Comparison of ENCODE assay signal across 21 cellular contexts in the genomic region with DNA sequence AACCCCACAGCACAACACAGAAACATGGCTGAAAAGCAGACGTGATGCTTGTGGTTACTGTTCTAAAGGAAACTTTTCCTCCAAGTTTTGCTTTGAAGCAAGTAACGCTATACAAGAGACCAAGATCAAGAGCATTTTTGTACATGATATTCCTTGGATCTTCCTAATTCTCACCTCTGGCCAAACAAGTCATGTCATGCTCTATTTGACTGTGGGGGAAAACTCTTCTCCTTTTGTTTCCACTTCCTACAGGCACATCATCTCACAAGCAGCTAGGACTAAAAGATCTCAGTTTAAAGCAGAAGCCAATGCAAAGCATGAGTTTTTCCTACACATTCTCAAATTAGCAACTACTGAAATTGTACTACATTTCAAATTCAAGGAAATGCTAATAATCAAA. TPM values are rescaled to one million over a fixed set of nuclear protein-coding genes. Genes with fewer than 3 reads are reported as not detected.
DNase-seq lines count a peak whose midpoint lies in the region; ATAC-seq, FAIRE-seq and TF ChIP-seq lines count a peak whose summit lies in the region.
"Had no signal": no experiment of that assay in that cellular context is flagged by ENCODE, and none has a peak within 500 bp of the region (broad histone marks: within the 10 kb centered on the region; RNA-seq: fewer than 3 reads in every experiment).

No MANE protein-coding gene starts in this region.

- no peak overlapping the region for H3K4me2 ChIP-seq in MM.1S (ENCODE audit: low read depth, low read length)

- WGBS in mesodermal cell (ENCODE audit: insufficient coverage in 2 of 2), 2 experiments, result 93 to 100% methylated on average over 2 of the region's 2 CpGs

- H3K36me3 ChIP-seq in RWPE2 (ENCODE audit: low read depth) (peaks cover 26% of the 10 kb centered on the region), bronchial epithelial cell (ENCODE audit: control insufficient read depth, insufficient read depth, low read length) (no peaks in the 10 kb centered on the region), mesodermal cell (ENCODE audit: control insufficient read depth, insufficient read depth, low read length) (peaks cover 16% of the 10 kb centered on the region), thoracic aorta (no peaks in the 10 kb centered on the region), MM.1S (replicated peaks; ENCODE audit: insufficient read depth, low read length) (no peaks in the 10 kb centered on the region)

- no peak for ATAC-seq in RWPE2 (ENCODE audit: low read depth)
- no peak for ATAC-seq in thoracic aorta (ENCODE audit: insufficient number of reproducible peaks, low FRiP score, low read depth)
- no peak for ATAC-seq in activated CD8-positive, alpha-beta T cell treated with anti-CD3 and anti-CD28 coated beads, Interleukin-2, amount 10 ng/mL, durations not matched to agents 7 days and 5 days
- ATAC-seq: PC-3 had no signal

- H3K9ac ChIP-seq in MM.1S (ENCODE audit: low read length), result no peak overlapping the region

- no peak overlapping the region for H2AFZ ChIP-seq in MM.1S (ENCODE audit: low read length)

- CTCF ChIA-PET in activated CD8-positive, alpha-beta T cell treated with anti-CD3 and anti-CD28 coated beads, Interleukin-2, amount 10 ng/mL, durations not matched to agents 7 days and 5 days (lab: Charles Lee), result interaction anchor here (3.4 to 10.8 kb wide), 2 partner anchors 148 to 183 kb away, joined by 33 to 134 read pairs; no protein-coding TSS in a partner anchor

- H3K4me1 Mint-ChIP-seq in activated CD8-positive, alpha-beta T cell treated with anti-CD3 and anti-CD28 coated beads, Interleukin-2, amount 10 ng/mL, durations not matched to agents 7 days and 5 days (ENCODE audit: low read depth), result peaks cover 29% of the 10 kb centered on the region

- H3K36me3 Mint-ChIP-seq in activated CD8-positive, alpha-beta T cell treated with anti-CD3 and anti-CD28 coated beads, Interleukin-2, amount 10 ng/mL, durations not matched to agents 7 days and 5 days (ENCODE audit: low read depth), result peaks cover 31% of the 10 kb centered on the region

- no peak for FAIRE-seq in bronchial epithelial cell (lab: Jason Lieb, UNC)

- no peaks in the 10 kb centered on the region for H3K9me3 Mint-ChIP-seq in activated CD8-positive, alpha-beta T cell treated with anti-CD3 and anti-CD28 coated beads, Interleukin-2, amount 10 ng/mL, durations not matched to agents 7 days and 5 days (ENCODE audit: insufficient read depth)
- H3K9me3 Mint-ChIP-seq: CD4-positive, CD25-positive, alpha-beta regulatory T cell; HFFc6 had no signal

- POLR2A ChIA-PET in activated CD8-positive, alpha-beta T cell treated with anti-CD3 and anti-CD28 coated beads, Interleukin-2, amount 10 ng/mL, durations not matched to agents 7 days and 5 days (lab: Charles Lee), result interaction anchor here (1.1 kb wide), 1 partner anchor 149 kb away, joined by 4 read pairs; no protein-coding TSS in a partner anchor

- DNase-seq in RWPE2 (ENCODE audit: low spot score) (no peak), bronchial epithelial cell (ENCODE audit: low read depth) (peak; percentile 65), thoracic aorta (ENCODE audit: low spot score) (no peak), MM.1S (no peak), NCI-H2196 treated with DMSO at 0.1 percent for 48 hours (lab: John Stamatoyannopoulos, UW; ENCODE audit: unreplicated experiment) (no peak)
- DNase-seq in activated CD8-positive, alpha-beta T cell treated with anti-CD3 and anti-CD28 coated beads, Interleukin-2, amount 10 ng/mL, durations not matched to agents 7 days and 5 days, result no peak
- DNase-seq: Caco-2; CD4-positive, CD25-positive, alpha-beta regulatory T cell; GDM1; H7; HFFc6; Kasumi-1; NCI-H1105; NCI-H2081; NCI-H510A; NCI-H82; PC-3 had no signal

- H3K27ac ChIP-seq in RWPE2 (ENCODE audit: poor library complexity, severe bottlenecking) (peak overlapping the region; percentile 96), mesodermal cell (ENCODE audit: low read depth, low read length, severe bottlenecking) (peak overlapping the region; percentile 2), thoracic aorta (peak overlapping the region; percentile 25 to 58), MM.1S (ENCODE audit: low read length) (no peak overlapping the region)
- H3K27ac ChIP-seq: HL-60 had no signal

- peaks cover 3% of the 10 kb centered on the region; the same call in 1 of the 2 replicates for H3F3A ChIP-seq in MM.1S (ENCODE audit: insufficient read depth, low read length)

- H3K9me3 ChIP-seq in RWPE2 (ENCODE audit: severe bottlenecking), result no peaks in the 10 kb centered on the region
- H3K9me3 ChIP-seq in mesodermal cell (ENCODE audit: control insufficient read depth, low read length), result no peaks in the 10 kb centered on the region
- no peaks in the 10 kb centered on the region for H3K9me3 ChIP-seq in thoracic aorta
- no peaks in the 10 kb centered on the region for H3K9me3 ChIP-seq in MM.1S (replicated peaks; ENCODE audit: insufficient read depth, low read length)
- H3K9me3 ChIP-seq: Caco-2 had no signal

- no peaks in the 10 kb centered on the region for H3K9me2 ChIP-seq in MM.1S (replicated peaks; ENCODE audit: insufficient read depth, low read length)

- H3K79me2 ChIP-seq in MM.1S (ENCODE audit: low read length), result no peaks in the 10 kb centered on the region

- H3K4me3 Mint-ChIP-seq in activated CD8-positive, alpha-beta T cell treated with anti-CD3 and anti-CD28 coated beads, Interleukin-2, amount 10 ng/mL, durations not matched to agents 7 days and 5 days, result no peak overlapping the region
- H3K4me3 Mint-ChIP-seq: B cell, HFFc6, IgD-negative memory B cell had no signal

- H3K27me3 Mint-ChIP-seq in activated CD8-positive, alpha-beta T cell treated with anti-CD3 and anti-CD28 coated beads, Interleukin-2, amount 10 ng/mL, durations not matched to agents 7 days and 5 days (ENCODE audit: low read depth), result peaks cover 27% of the 10 kb centered on the region
- H3K27me3 Mint-ChIP-seq: CD4-positive, CD25-positive, alpha-beta regulatory T cell had no signal

- H3K4me1 ChIP-seq in RWPE2 (ENCODE audit: insufficient read depth, poor library complexity, severe bottlenecking) (peaks cover 51% of the 10 kb centered on the region), mesodermal cell (ENCODE audit: control insufficient read depth, insufficient read depth, low read length, poor library complexity, severe bottlenecking) (peaks cover 29% of the 10 kb centered on the region), thoracic aorta (ENCODE audit: control insufficient read depth in 1 of 2, low read depth in 2 of 2) (peaks cover 20 to 47% of the 10 kb centered on the region in 2 donors), MM.1S (ENCODE audit: low read length) (peaks cover 14% of the 10 kb centered on the region; the same call in 1 of the 2 replicates)

- H3K27me3 ChIP-seq in RWPE2 (ENCODE audit: insufficient read depth, poor library complexity, severe bottlenecking) (no peaks in the 10 kb centered on the region), bronchial epithelial cell (ENCODE audit: control insufficient read depth, insufficient read depth, low read length) (no peaks in the 10 kb centered on the region), thoracic aorta (replicated peaks; ENCODE audit: insufficient read depth) (no peaks in the 10 kb centered on the region), MM.1S (replicated peaks; ENCODE audit: insufficient read depth, low read length) (no peaks in the 10 kb centered on the region)

- H3K27ac Mint-ChIP-seq in activated CD8-positive, alpha-beta T cell treated with anti-CD3 and anti-CD28 coated beads, Interleukin-2, amount 10 ng/mL, durations not matched to agents 7 days and 5 days, result no peak overlapping the region
- H3K27ac Mint-ChIP-seq: B cell, IgD-negative memory B cell had no signal

- H3K4me3 ChIP-seq in RWPE2 (ENCODE audit: severe bottlenecking) (no peak overlapping the region), bronchial epithelial cell (ENCODE audit: low read depth, low read length) (no peak overlapping the region), mesodermal cell (ENCODE audit: extremely low read depth, insufficient read depth, low read length, poor library complexity, severe bottlenecking) (no peak overlapping the region), thoracic aorta (no peak overlapping the region), MM.1S (ENCODE audit: low read length) (no peak overlapping the region)

- H4K20me1 ChIP-seq in MM.1S (ENCODE audit: insufficient read depth, low read length), result no peaks in the 10 kb centered on the region

- TF ChIP-seq CTCF in RWPE2 (IDR thresholded peaks at IDR 0.05; ENCODE audit: poor library complexity, severe bottlenecking), result no peak
- no peak for TF ChIP-seq CTCF in bronchial epithelial cell (IDR thresholded peaks at IDR 0.05; ENCODE audit: insufficient read depth, low read length, severe bottlenecking)
- TF ChIP-seq CTCF in thoracic aorta (IDR thresholded peaks at IDR 0.05), result no peak
- no peak for TF ChIP-seq CTCF in MM.1S (IDR thresholded peaks at IDR 0.05; ENCODE audit: low read length)

RNA-seq across cellular contexts. Expression of a gene that starts 50.7 kb away (rescaled TPM):
- total RNA-seq in bronchial epithelial cell, result 46.6 and 58.6 TPM in 2 replicates
- 80.9 TPM for polyA plus RNA-seq in mesodermal cell (2013, experiment 1 of 2)
- 83.0 TPM for polyA plus RNA-seq in mesodermal cell (2013, experiment 2 of 2)
- 10 to 100 TPM; 31.1 to 84.7 TPM for total RNA-seq in thoracic aorta
- 10 to 100 TPM; 38.9 to 41.6 TPM for total RNA-seq in activated CD8-positive, alpha-beta T cell treated with anti-CD3 and anti-CD28 coated beads, Interleukin-2, amount 10 ng/mL, durations not matched to agents 7 days and 5 days
